13 cellular contexts compared by ENCODE assay signal in genomic region chr1:234709473-234710279, GRCh38.
DNase-seq lines count a peak whose midpoint lies in the region; ATAC-seq and TF ChIP-seq lines count a peak whose summit lies in the region.
"Had no signal": no experiment of that assay in that cellular context is flagged by ENCODE, and none has a peak within 500 bp of the region (broad histone marks: within the 10 kb centered on the region; RNA-seq: fewer than 3 reads in every experiment).

No MANE protein-coding gene starts in this region.

- ATAC-seq in heart right ventricle (peak; percentile 72 to 93 (median 83)), GM21528 (IDR thresholded peaks at IDR 0.05; ENCODE audit: low FRiP score, unreplicated experiment) (no peak), PC-3 (no peak), HG02884 (IDR thresholded peaks at IDR 0.05; ENCODE audit: unreplicated experiment) (no peak)
- ATAC-seq: natural killer cell had no signal

- no peak overlapping the region for H4K91ac ChIP-seq in trophoblast cell (ENCODE audit: low read depth, low read length)

- H3K4me2 ChIP-seq in trophoblast cell (ENCODE audit: low read length) (no peak overlapping the region), SK-N-SH (no peak overlapping the region), PC-3 (ENCODE audit: low read length) (no peak overlapping the region)

- TF ChIP-seq CTCF in heart right ventricle (IDR thresholded peaks at IDR 0.05), result no peak
- TF ChIP-seq CTCF in SK-N-SH (IDR thresholded peaks at IDR 0.05), result no peak
- TF ChIP-seq CTCF in PC-3 (conservative IDR thresholded peaks at IDR 0.05; ENCODE audit: low read depth, low read length), result no peak

- peak overlapping the region; percentile 42 to 82 (median 56) for H3K27ac ChIP-seq in heart right ventricle
- no peak overlapping the region for H3K27ac ChIP-seq in trophoblast cell (ENCODE audit: low read depth, low read length)
- peak overlapping the region in 1 of 2 experiments; percentile 3; a peak in 1 of 4 replicates for H3K27ac ChIP-seq in SK-N-SH (ENCODE audit: low read depth in 2 of 2, low read length in 1 of 2)
- H3K27ac ChIP-seq in PC-3 (ENCODE audit: low read length), result no peak overlapping the region
- H3K27ac ChIP-seq: coronary artery, tibial artery had no signal

- no peak overlapping the region for H4K12ac ChIP-seq in trophoblast cell (ENCODE audit: low read depth, low read length)

- H3K18ac ChIP-seq in trophoblast cell (ENCODE audit: low read length), result no peak overlapping the region

- H3K9me3 ChIP-seq in heart right ventricle (no peaks in the 10 kb centered on the region), trophoblast cell (ENCODE audit: insufficient read depth, low read depth, low read length) (no peaks in the 10 kb centered on the region), SK-N-SH (no peaks in the 10 kb centered on the region), PC-3 (ENCODE audit: low read length) (no peaks in the 10 kb centered on the region)
- H3K9me3 ChIP-seq: tibial artery had no signal

- no peak overlapping the region for H2BK5ac ChIP-seq in trophoblast cell (ENCODE audit: low read depth, low read length, poor library complexity)

- CTCF ChIA-PET in SK-N-SH (lab: Yijun Ruan, JAX), result interaction anchor here (1.4 to 2.2 kb wide), 2 partner anchors 8 to 14 kb away, joined by 4 to 6 read pairs; no protein-coding TSS in a partner anchor
- CTCF ChIA-PET in PC-3 (lab: Charles Lee), result no interaction called here

- H3K4me3 ChIP-seq in heart right ventricle (no peak overlapping the region), trophoblast cell (ENCODE audit: low read depth, low read length) (no peak overlapping the region), SK-N-SH (ENCODE audit: low read depth in 2 of 2, low read length in 1 of 2) (no peak overlapping the region), PC-3 (ENCODE audit: low read length) (no peak overlapping the region)
- H3K4me3 ChIP-seq: coronary artery, tibial artery had no signal

- no peak overlapping the region for H2AFZ ChIP-seq in trophoblast cell (ENCODE audit: insufficient read depth, low read length, poor library complexity)
- H2AFZ ChIP-seq in SK-N-SH (ENCODE audit: low read depth), result no peak overlapping the region
- no peak overlapping the region for H2AFZ ChIP-seq in PC-3 (ENCODE audit: low read length)

- intact Hi-C loops in heart right ventricle (cut with DNase I) (loop anchor here in 2 of 10 donors (5.0 to 10.0 kb wide), 2 partner anchors 92 to 215 kb away; no protein-coding TSS in a partner anchor), PC-3 (cut with micrococcal nuclease) (no loop called here)

- no peak for TF ChIP-seq EP300 in SK-N-SH (IDR thresholded peaks at IDR 0.05; ENCODE audit: borderline replicate concordance in 1 of 2, low read depth in 1 of 2, low read length in 1 of 2)

- H3F3A ChIP-seq in SK-N-SH (replicated peaks; ENCODE audit: insufficient read depth) (peaks cover 6% of the 10 kb centered on the region), PC-3 (ENCODE audit: low read length, unreplicated experiment) (no peaks in the 10 kb centered on the region)

- H3K9ac ChIP-seq in trophoblast cell (ENCODE audit: low read length) (no peak overlapping the region), SK-N-SH (no peak overlapping the region), PC-3 (ENCODE audit: low read length) (no peak overlapping the region)

- H3K9me2 ChIP-seq in SK-N-SH (no peaks in the 10 kb centered on the region), PC-3 (replicated peaks; ENCODE audit: low read length) (no peaks in the 10 kb centered on the region)

- POLR2A ChIA-PET in SK-N-SH (lab: Yijun Ruan, JAX) (interaction anchor here (0.8 kb wide), 1 partner anchor 15 kb away, joined by 3 read pairs; no protein-coding TSS in a partner anchor), PC-3 (lab: Charles Lee; ENCODE audit: unreplicated experiment) (no interaction called here)

- no peak overlapping the region for H3K23ac ChIP-seq in trophoblast cell (ENCODE audit: low read length)

- 59 to 72% methylated on average over 14 of the region's 14 CpGs for WGBS in heart right ventricle, 2 donors
- no CpG with 5 or more reads among the region's 14 CpGs for WGBS in trophoblast cell (ENCODE audit: extremely low coverage, insufficient coverage, insufficient read length)
- 97% methylated on average over 8 of the region's 14 CpGs for WGBS in SK-N-SH (ENCODE audit: low lambda C conversion rate)

- H3K36me3 ChIP-seq in heart right ventricle, result no peaks in the 10 kb centered on the region
- H3K36me3 ChIP-seq in trophoblast cell (ENCODE audit: control insufficient read depth in 1 of 2, insufficient read depth in 2 of 2, low read length in 2 of 2), result no peaks in the 10 kb centered on the region
- H3K36me3 ChIP-seq in SK-N-SH (replicated peaks in 1 of 2; ENCODE audit: control insufficient read depth in 1 of 2, insufficient read depth in 2 of 2, low read length in 1 of 2), result no peaks in the 10 kb centered on the region
- no peaks in the 10 kb centered on the region for H3K36me3 ChIP-seq in PC-3 (ENCODE audit: low read depth, low read length)
- H3K36me3 ChIP-seq: tibial artery had no signal

- no peaks in the 10 kb centered on the region for H3K79me2 ChIP-seq in trophoblast cell (ENCODE audit: control insufficient read depth, insufficient read depth, low read length, poor library complexity)
- H3K79me2 ChIP-seq in SK-N-SH (ENCODE audit: insufficient read depth), result no peaks in the 10 kb centered on the region
- H3K79me2 ChIP-seq in PC-3 (ENCODE audit: low read length), result no peaks in the 10 kb centered on the region

- H4K20me1 ChIP-seq in SK-N-SH (ENCODE audit: insufficient read depth) (no peaks in the 10 kb centered on the region), PC-3 (ENCODE audit: low read length) (no peaks in the 10 kb centered on the region)

- no peak overlapping the region for H3K14ac ChIP-seq in trophoblast cell (ENCODE audit: low read length)

- H3K27me3 ChIP-seq in heart right ventricle (no peaks in the 10 kb centered on the region), trophoblast cell (ENCODE audit: insufficient read depth, low read length) (no peaks in the 10 kb centered on the region), SK-N-SH (ENCODE audit: insufficient read depth) (no peaks in the 10 kb centered on the region), PC-3 (ENCODE audit: low read length) (no peaks in the 10 kb centered on the region)
- H3K27me3 ChIP-seq: tibial artery had no signal

- H2AK5ac ChIP-seq in trophoblast cell (ENCODE audit: low read length), result peak overlapping the region; percentile 31

- no TSS peak for BruUV-seq in PC-3 (replicated peaks; lab: Mats Ljungman, UMichigan)

- peaks cover 5% of the 10 kb centered on the region for H3K79me1 ChIP-seq in trophoblast cell (ENCODE audit: low read length)

- DNase-seq in G401 (ENCODE audit: low spot score) (peak; percentile 87), NOMO-1 (lab: John Stamatoyannopoulos, UW; ENCODE audit: unreplicated experiment in 2 of 2) (peak; percentile 42 to 52), heart right ventricle (peak in 1 of 2 donors; percentile 65), trophoblast cell (no peak), SK-N-SH (no peak), PC-3 (no peak)
- DNase-seq: activated naive CD4-positive, alpha-beta T cell; hippocampal formation; natural killer cell; tibial artery had no signal

- peaks cover 0 to 23% (median 11%) of the 10 kb centered on the region in 9 donors for H3K4me1 ChIP-seq in heart right ventricle
- H3K4me1 ChIP-seq in trophoblast cell (ENCODE audit: control insufficient read depth in 1 of 2, insufficient read depth in 2 of 2, low read length in 2 of 2), result peaks cover 8 to 10% of the 10 kb centered on the region in 2 experiments
- H3K4me1 ChIP-seq in SK-N-SH (ENCODE audit: control insufficient read depth in 1 of 2, insufficient read depth in 2 of 2, low read depth in 1 of 2, low read length in 1 of 2), result peaks cover 0 to 14% of the 10 kb centered on the region in 2 experiments; a peak in 2 of 4 replicates
- peaks cover 17% of the 10 kb centered on the region for H3K4me1 ChIP-seq in PC-3 (ENCODE audit: insufficient read depth, low read length)

- H4K8ac ChIP-seq in trophoblast cell (ENCODE audit: low read depth, low read length), result no peak overlapping the region

- in situ Hi-C loops in G401 (cut with HindIII; ENCODE audit: low sequenced_read_pairs), result no loop called here

- no peak overlapping the region for H3K4ac ChIP-seq in trophoblast cell (ENCODE audit: low read depth, low read length)

- no peak for TF ChIP-seq RAD21 in SK-N-SH (IDR thresholded peaks at IDR 0.05; ENCODE audit: low read length)

- no peak overlapping the region for H2BK120ac ChIP-seq in trophoblast cell (ENCODE audit: insufficient read depth, low read length, poor library complexity)

- no peak overlapping the region for H2BK12ac ChIP-seq in trophoblast cell (ENCODE audit: low read length)

TF ChIP-seq in SK-N-SH, 30 proteins besides CTCF, POLR2A, EP300 and RAD21:
- TF ChIP-seq GATA2 (CRISPR knock-in tag; IDR thresholded peaks at IDR 0.05) (no peak), MXI1 (IDR thresholded peaks at IDR 0.05; ENCODE audit: low read depth, low read length) (no peak), RCOR1 (IDR thresholded peaks at IDR 0.05; ENCODE audit: low read length) (no peak)
- TF ChIP-seq, protein P1, sequence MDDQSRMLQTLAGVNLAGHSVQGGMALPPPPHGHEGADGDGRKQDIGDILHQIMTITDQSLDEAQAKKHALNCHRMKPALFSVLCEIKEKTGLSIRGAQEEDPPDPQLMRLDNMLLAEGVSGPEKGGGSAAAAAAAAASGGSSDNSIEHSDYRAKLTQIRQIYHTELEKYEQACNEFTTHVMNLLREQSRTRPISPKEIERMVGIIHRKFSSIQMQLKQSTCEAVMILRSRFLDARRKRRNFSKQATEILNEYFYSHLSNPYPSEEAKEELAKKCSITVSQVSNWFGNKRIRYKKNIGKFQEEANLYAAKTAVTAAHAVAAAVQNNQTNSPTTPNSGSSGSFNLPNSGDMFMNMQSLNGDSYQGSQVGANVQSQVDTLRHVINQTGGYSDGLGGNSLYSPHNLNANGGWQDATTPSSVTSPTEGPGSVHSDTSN (IDR thresholded peaks at IDR 0.05), result no peak

Comparison
In these comparisons a context has a peak if more than half of its experiments do, and no peak if none do; other contexts are left out.
1. DNase-seq: peak in G401 (single experiment) and NOMO-1 (2 of 2); none in trophoblast cell (0 of 2), SK-N-SH (single experiment) and PC-3 (single experiment).
2. ATAC-seq: peak in heart right ventricle (8 of 8); none in GM21528 (single experiment), PC-3 (single experiment) and HG02884 (single experiment).
3. H3K27ac ChIP-seq: peak in heart right ventricle (10 of 10); none in trophoblast cell (single experiment) and PC-3 (single experiment).